In the genomic region with DNA sequence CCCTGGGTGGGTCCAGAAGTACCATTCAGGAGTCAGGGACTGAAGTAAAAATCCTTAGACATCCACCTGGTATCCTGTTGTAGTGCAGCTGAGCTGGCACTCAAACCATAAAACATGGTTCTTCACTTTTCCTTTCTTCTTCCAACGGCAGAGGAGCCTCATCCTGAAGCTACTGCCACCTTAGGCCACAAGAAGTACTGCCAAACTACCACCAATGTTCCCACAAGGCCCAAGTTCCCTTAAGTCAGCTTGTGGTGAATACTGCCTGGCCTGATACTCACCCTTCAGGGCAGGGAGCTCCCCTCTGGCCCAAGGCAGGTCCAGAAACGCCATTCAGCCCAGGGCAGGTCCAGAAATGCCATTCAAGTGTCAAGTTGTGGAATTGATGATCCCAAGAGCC, we compare ENCODE assay signal across 24 cellular contexts.
DNase-seq lines count a peak whose midpoint lies in the region; ATAC-seq, FAIRE-seq and TF ChIP-seq lines count a peak whose summit lies in the region.
"Had no signal": no experiment of that assay in that cellular context is flagged by ENCODE, and none has a peak within 500 bp of the region (broad histone marks: within the 10 kb centered on the region; RNA-seq: fewer than 3 reads in every experiment).

No MANE protein-coding gene starts in this region.

- H3K4me3 ChIP-seq in kidney (ENCODE audit: low read length in 2 of 2) = no peak overlapping the region
- no peak overlapping the region for H3K4me3 ChIP-seq in esophagus squamous epithelium
- H3K4me3 ChIP-seq in GM23248 = no peak overlapping the region
- H3K4me3 ChIP-seq: colonic mucosa, lower lobe of right lung, smooth muscle cell, upper lobe of right lung had no signal

- H3K36me3 ChIP-seq in kidney (ENCODE audit: control insufficient read depth in 1 of 2, insufficient read depth in 2 of 2, low read length in 2 of 2) (no peaks in the 10 kb centered on the region), esophagus squamous epithelium (no peaks in the 10 kb centered on the region), GM23248 (ENCODE audit: low read depth) (no peaks in the 10 kb centered on the region)
- H3K36me3 ChIP-seq: colonic mucosa, lower lobe of right lung, upper lobe of right lung, WERI-Rb-1 had no signal

- no peak for ATAC-seq in CD4-positive, alpha-beta T cell (ENCODE audit: poor library complexity)
- ATAC-seq: activated CD8-positive, alpha-beta T cell treated with anti-CD3 and anti-CD28 coated beads for 36 hours; activated naive CD4-positive, alpha-beta T cell treated with anti-CD3 and anti-CD28 coated beads, Interleukin-2, amount 50 U/mL, for 72 hours; activated T-cell treated with anti-CD3 and anti-CD28 coated beads, Interleukin-2, amount 50 U/mL, for 72 hours; lower lobe of right lung; upper lobe of right lung had no signal

- H4K20me1 ChIP-seq in GM23248 (ENCODE audit: insufficient read depth) = no peaks in the 10 kb centered on the region

- H3K27ac ChIP-seq in kidney (ENCODE audit: low read depth in 2 of 2, low read length in 2 of 2) = no peak overlapping the region
- H3K27ac ChIP-seq in CD4-positive, alpha-beta T cell (ENCODE audit: low read depth, low read length) = no peak overlapping the region
- no peak overlapping the region for H3K27ac ChIP-seq in esophagus squamous epithelium
- no peak overlapping the region for H3K27ac ChIP-seq in GM23248
- H3K27ac ChIP-seq: colonic mucosa, lower lobe of right lung, upper lobe of right lung, WERI-Rb-1 had no signal

- no peaks in the 10 kb centered on the region for H3K9me3 Mint-ChIP-seq in CD4-positive, alpha-beta T cell
- H3K9me3 Mint-ChIP-seq: activated CD8-positive, alpha-beta T cell treated with anti-CD3 and anti-CD28 coated beads for 36 hours; activated naive CD4-positive, alpha-beta T cell treated with anti-CD3 and anti-CD28 coated beads, Interleukin-2, amount 50 U/mL, for 72 hours had no signal

- no peaks in the 10 kb centered on the region for H3F3A ChIP-seq in GM23248 (ENCODE audit: insufficient read depth)

- no peak overlapping the region for H3K4me2 ChIP-seq in GM23248 (ENCODE audit: unreplicated experiment)
- H3K4me2 ChIP-seq: smooth muscle cell had no signal

- H3K27me3 Mint-ChIP-seq in CD4-positive, alpha-beta T cell = no peaks in the 10 kb centered on the region

- CTCF ChIA-PET in CD4-positive, alpha-beta T cell (lab: Charles Lee) = no interaction called here

- intact Hi-C loops in kidney (cut with DNase I) = no loop called here
- intact Hi-C loops in CD4-positive, alpha-beta T cell (cut with DNase I, micrococcal nuclease) = no loop called here
- intact Hi-C loops in esophagus squamous epithelium (cut with DNase I) = no loop called here

- no peak for FAIRE-seq in kidney (lab: Jason Lieb, UNC)
- FAIRE-seq: G401.6, GM12892, islet of Langerhans had no signal

- no peaks in the 10 kb centered on the region for H3K9me3 ChIP-seq in kidney (ENCODE audit: control insufficient read depth in 1 of 2, low read length in 2 of 2)
- H3K9me3 ChIP-seq in CD4-positive, alpha-beta T cell (ENCODE audit: control insufficient read depth, low read length) = no peaks in the 10 kb centered on the region
- no peaks in the 10 kb centered on the region for H3K9me3 ChIP-seq in esophagus squamous epithelium
- H3K9me3 ChIP-seq in GM23248 (ENCODE audit: low read depth) = no peaks in the 10 kb centered on the region
- H3K9me3 ChIP-seq: colonic mucosa, lower lobe of right lung, upper lobe of right lung had no signal

- H3K27ac Mint-ChIP-seq in CD4-positive, alpha-beta T cell = no peak overlapping the region
- H3K27ac Mint-ChIP-seq: activated CD8-positive, alpha-beta T cell treated with anti-CD3 and anti-CD28 coated beads for 36 hours; activated naive CD4-positive, alpha-beta T cell treated with anti-CD3 and anti-CD28 coated beads, Interleukin-2, amount 50 U/mL, for 72 hours; activated T-cell treated with anti-CD3 and anti-CD28 coated beads, Interleukin-2, amount 50 U/mL, for 72 hours had no signal

- no peaks in the 10 kb centered on the region for H3K27me3 ChIP-seq in CD4-positive, alpha-beta T cell (ENCODE audit: control insufficient read depth, insufficient read depth, low read length)
- H3K27me3 ChIP-seq in esophagus squamous epithelium (no peaks in the 10 kb centered on the region), GM23248 (replicated peaks; ENCODE audit: insufficient read depth) (no peaks in the 10 kb centered on the region)
- H3K27me3 ChIP-seq: colonic mucosa, upper lobe of right lung had no signal

- POLR2A ChIA-PET in CD4-positive, alpha-beta T cell (lab: Charles Lee) = no interaction called here

- H3K4me1 ChIP-seq in kidney (ENCODE audit: control insufficient read depth in 1 of 2, insufficient read depth in 1 of 2, low read depth in 1 of 2, low read length in 2 of 2) (no peaks in the 10 kb centered on the region), esophagus squamous epithelium (no peaks in the 10 kb centered on the region), GM23248 (ENCODE audit: insufficient read depth) (no peaks in the 10 kb centered on the region)
- H3K4me1 ChIP-seq: colonic mucosa, lower lobe of right lung, upper lobe of right lung had no signal

- no peak overlapping the region for H3K4me3 Mint-ChIP-seq in CD4-positive, alpha-beta T cell
- H3K4me3 Mint-ChIP-seq: activated CD8-positive, alpha-beta T cell treated with anti-CD3 and anti-CD28 coated beads for 36 hours; activated T-cell treated with anti-CD3 and anti-CD28 coated beads, Interleukin-2, amount 50 U/mL, for 72 hours had no signal

- peak; percentile 9 for DNase-seq in DMS 273 (lab: John Stamatoyannopoulos, UW; ENCODE audit: unreplicated experiment)
- DNase-seq in DMS 273 treated with DMSO at 0.1 percent for 48 hours (lab: John Stamatoyannopoulos, UW) = no peak
- peak; percentile 14 for DNase-seq in KBM-7
- peak; percentile 4 for DNase-seq in SW480 (ENCODE audit: low spot score)
- DNase-seq in kidney = peak; percentile 35
- DNase-seq in CD4-positive, alpha-beta T cell = no peak
- no peak for DNase-seq in esophagus squamous epithelium (lab: John Stamatoyannopoulos, UW)
- no peak for DNase-seq in GM23248
- DNase-seq: 8988T; activated CD8-positive, alpha-beta T cell treated with anti-CD3 and anti-CD28 coated beads for 36 hours; activated T-cell treated with anti-CD3 and anti-CD28 coated beads, Interleukin-2, amount 50 U/mL, for 72 hours; Calu3; colonic mucosa; lower lobe of right lung; NCI-H1436 treated with DMSO at 0.1 percent for 48 hours; NCI-H226; stimulated activated CD4-positive, alpha-beta T cell treated with anti-CD3 and anti-CD28 coated beads, Interleukin-4, amount 100 ng/mL, for 1 hour; upper lobe of right lung; WERI-Rb-1 had no signal

- no peak overlapping the region for H2AFZ ChIP-seq in GM23248

- in situ Hi-C loops in KBM-7 (cut with MboI; ENCODE audit: low pct_unique_long_range_greater_than_20kb, low sequenced_read_pairs) (loop anchor here (25.0 kb wide), 1 partner anchor 1041 kb away; no protein-coding TSS in a partner anchor), GM23248 (cut with MboI) (no loop called here)

- no peaks in the 10 kb centered on the region for H3K9me2 ChIP-seq in GM23248 (ENCODE audit: insufficient read depth)

- H3K36me3 Mint-ChIP-seq in CD4-positive, alpha-beta T cell (ENCODE audit: low read depth) = no peaks in the 10 kb centered on the region
- H3K36me3 Mint-ChIP-seq: activated naive CD4-positive, alpha-beta T cell treated with anti-CD3 and anti-CD28 coated beads, Interleukin-2, amount 50 U/mL, for 72 hours had no signal

- no peak for TF ChIP-seq POLR2A in esophagus squamous epithelium (IDR thresholded peaks at IDR 0.05)

- no peak for TF ChIP-seq CTCF in kidney (IDR thresholded peaks at IDR 0.05; ENCODE audit: borderline replicate concordance, extremely low read depth, insufficient read depth)
- no peak for TF ChIP-seq CTCF in CD4-positive, alpha-beta T cell (IDR thresholded peaks at IDR 0.05)
- no peak for TF ChIP-seq CTCF in esophagus squamous epithelium (IDR thresholded peaks at IDR 0.05)

- no peaks in the 10 kb centered on the region for H3K79me2 ChIP-seq in GM23248 (ENCODE audit: insufficient read depth)

- WGBS in esophagus squamous epithelium, 2 donors = 57 to 94% methylated on average over 1 to 2 of the region's 2 CpGs
- 70 to 79% methylated on average over 2 of the region's 2 CpGs for WGBS in GM23248 (ENCODE audit: low coverage in 1 of 2, low lambda C conversion rate in 2 of 2, missing lambda C conversion rate in 2 of 2), 2 experiments

- no peaks in the 10 kb centered on the region for H3K4me1 Mint-ChIP-seq in CD4-positive, alpha-beta T cell (ENCODE audit: low read depth)

- H3K9ac ChIP-seq in kidney (ENCODE audit: low read length in 2 of 2) (no peak overlapping the region), GM23248 (no peak overlapping the region)

Comparison
In these comparisons a context has a peak if more than half of its experiments do, and no peak if none do; other contexts are left out.
1. DNase-seq: peak in DMS 273 (single experiment), KBM-7 (single experiment), SW480 (single experiment) and kidney (single experiment); none in DMS 273 treated with DMSO at 0.1 percent for 48 hours (single experiment), CD4-positive, alpha-beta T cell (0 of 10), esophagus squamous epithelium (single experiment) and GM23248 (single experiment).